8 cellular contexts compared by ENCODE assay signal in the genomic region with DNA sequence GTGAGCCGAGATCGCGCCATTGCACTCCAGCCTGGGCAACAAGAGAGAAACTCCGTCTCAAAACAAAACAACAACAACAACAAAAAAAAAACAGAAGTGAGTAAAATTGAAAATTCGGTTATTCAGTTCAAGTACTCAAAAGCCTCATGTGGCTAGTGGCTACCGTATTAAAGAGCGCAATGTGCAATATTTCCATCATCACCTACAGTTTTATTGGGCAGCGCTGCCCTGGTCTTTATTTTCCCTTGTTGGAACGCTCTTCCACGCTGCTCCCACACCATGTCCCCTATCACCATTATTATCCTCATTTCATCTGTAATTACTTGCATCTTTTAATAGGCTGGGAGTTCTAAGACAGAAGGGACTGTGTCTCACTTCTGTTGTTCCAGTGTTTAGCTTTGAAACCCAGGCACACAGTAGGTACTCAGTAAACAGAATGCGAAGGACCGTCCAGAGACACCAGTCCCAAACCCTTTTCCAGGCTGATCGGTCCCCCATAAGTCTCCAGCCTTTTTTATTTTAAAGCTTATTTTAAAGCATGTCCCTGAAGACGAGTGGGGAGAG. TPM values are rescaled to one million over a fixed set of nuclear protein-coding genes. Genes with fewer than 3 reads are reported as not detected.
DNase-seq lines count a peak whose midpoint lies in the region; ATAC-seq and TF ChIP-seq lines count a peak whose summit lies in the region.

No MANE protein-coding gene starts in this region.

- H3K4me3 ChIP-seq in iPS-15b (ENCODE audit: low read depth, low read length) = peak overlapping the region; percentile 92
- H3K4me3 ChIP-seq in suprapubic skin = peak overlapping the region; percentile 68

- H3K27ac Mint-ChIP-seq in activated CD4-positive, alpha-beta memory T cell treated with anti-CD3 and anti-CD28 coated beads, Interleukin-2, amount 10 ng/mL, durations not matched to agents 7 days and 5 days = peak overlapping the region; percentile 16

- TF ChIP-seq EP300 in suprapubic skin (IDR thresholded peaks at IDR 0.05) = no peak

- POLR2A ChIA-PET in activated CD4-positive, alpha-beta memory T cell treated with anti-CD3 and anti-CD28 coated beads, Interleukin-2, amount 10 ng/mL, durations not matched to agents 7 days and 5 days (lab: Charles Lee) = interaction anchor here (0.8 to 2.0 kb wide), 9 partner anchors 10 to 304 kb away, joined by 3 to 13 read pairs (median 3); a partner anchor contains a TSS

- no peaks in the 10 kb centered on the region for H3K9me3 Mint-ChIP-seq in activated CD4-positive, alpha-beta memory T cell treated with anti-CD3 and anti-CD28 coated beads, Interleukin-2, amount 10 ng/mL, durations not matched to agents 7 days and 5 days

- H3K4me1 Mint-ChIP-seq in activated CD4-positive, alpha-beta memory T cell treated with anti-CD3 and anti-CD28 coated beads, Interleukin-2, amount 10 ng/mL, durations not matched to agents 7 days and 5 days = peaks cover 35% of the 10 kb centered on the region

- no peaks in the 10 kb centered on the region for H3K9me3 ChIP-seq in iPS-15b (ENCODE audit: control insufficient read depth, insufficient read depth, low read length)
- no peaks in the 10 kb centered on the region for H3K9me3 ChIP-seq in suprapubic skin

- H3K27me3 ChIP-seq in iPS-15b (ENCODE audit: control insufficient read depth, insufficient read depth, low read length) (no peaks in the 10 kb centered on the region), suprapubic skin (no peaks in the 10 kb centered on the region)

- CTCF ChIA-PET in activated CD4-positive, alpha-beta memory T cell treated with anti-CD3 and anti-CD28 coated beads, Interleukin-2, amount 10 ng/mL, durations not matched to agents 7 days and 5 days (lab: Charles Lee) = interaction anchor here (1.0 to 2.0 kb wide), 4 partner anchors 13 to 825 kb away, joined by 4 to 13 read pairs (median 5); a partner anchor contains a TSS

- ATAC-seq in HG03439 (IDR thresholded peaks at IDR 0.05; ENCODE audit: unreplicated experiment) (no peak), HG02571 (IDR thresholded peaks at IDR 0.05; ENCODE audit: unreplicated experiment) (no peak)

- TF ChIP-seq CTCF in suprapubic skin (IDR thresholded peaks at IDR 0.05) = no peak

- WGBS in suprapubic skin = 51% methylated on average over 14 of the region's 14 CpGs

- H3K36me3 Mint-ChIP-seq in activated CD4-positive, alpha-beta memory T cell treated with anti-CD3 and anti-CD28 coated beads, Interleukin-2, amount 10 ng/mL, durations not matched to agents 7 days and 5 days (ENCODE audit: low read depth) = peaks cover 8% of the 10 kb centered on the region

- peak overlapping the region; percentile 49 for H3K27ac ChIP-seq in suprapubic skin

- H3K36me3 ChIP-seq in iPS-15b (ENCODE audit: control insufficient read depth, insufficient read depth, low read length) = peaks cover 2% of the 10 kb centered on the region
- H3K36me3 ChIP-seq in suprapubic skin = no peaks in the 10 kb centered on the region

- H3K9ac ChIP-seq in iPS-15b (ENCODE audit: low read depth, low read length) = peak overlapping the region; percentile 32

- H3K4me1 ChIP-seq in iPS-15b (ENCODE audit: control insufficient read depth, insufficient read depth, low read length) (peaks cover 21% of the 10 kb centered on the region), suprapubic skin (peaks cover 39% of the 10 kb centered on the region)

- peak; percentile 8 for DNase-seq in NCI-H146 (lab: John Stamatoyannopoulos, UW)
- no peak for DNase-seq in NCI-H146 treated with DMSO at 0.1 percent for 48 hours (lab: John Stamatoyannopoulos, UW; ENCODE audit: unreplicated experiment)
- no peak for DNase-seq in activated CD4-positive, alpha-beta memory T cell treated with anti-CD3 and anti-CD28 coated beads, Interleukin-2, amount 10 ng/mL, durations not matched to agents 7 days and 5 days
- no peak for DNase-seq in suprapubic skin (ENCODE audit: low spot score in 2 of 2)
- no peak for DNase-seq in NCI-H128 (lab: John Stamatoyannopoulos, UW; ENCODE audit: unreplicated experiment)

- peak overlapping the region; percentile 81 for H3K4me3 Mint-ChIP-seq in activated CD4-positive, alpha-beta memory T cell treated with anti-CD3 and anti-CD28 coated beads, Interleukin-2, amount 10 ng/mL, durations not matched to agents 7 days and 5 days

- no peak for TF ChIP-seq POLR2A in suprapubic skin (IDR thresholded peaks at IDR 0.05)

- no peaks in the 10 kb centered on the region for H3K27me3 Mint-ChIP-seq in activated CD4-positive, alpha-beta memory T cell treated with anti-CD3 and anti-CD28 coated beads, Interleukin-2, amount 10 ng/mL, durations not matched to agents 7 days and 5 days

RNA-seq across cellular contexts. Expression of a gene that starts 0.4 kb away (rescaled TPM):
- total RNA-seq in activated CD4-positive, alpha-beta memory T cell treated with anti-CD3 and anti-CD28 coated beads, Interleukin-2, amount 10 ng/mL, durations not matched to agents 7 days and 5 days = 10 to 100 TPM; 26.8 to 29.2 TPM
- 10 to 100 TPM; 36.6 to 65.2 (median 44.9) TPM for total RNA-seq in suprapubic skin

RNA-seq across cellular contexts. Expression of a gene that starts 12.3 kb away (rescaled TPM):
- total RNA-seq in activated CD4-positive, alpha-beta memory T cell treated with anti-CD3 and anti-CD28 coated beads, Interleukin-2, amount 10 ng/mL, durations not matched to agents 7 days and 5 days = 10 to 100 TPM; 38.2 to 42.7 TPM
- total RNA-seq in suprapubic skin = 10 to 100 TPM; 22.2 to 58.3 (median 33.5) TPM
